In the genomic region with DNA sequence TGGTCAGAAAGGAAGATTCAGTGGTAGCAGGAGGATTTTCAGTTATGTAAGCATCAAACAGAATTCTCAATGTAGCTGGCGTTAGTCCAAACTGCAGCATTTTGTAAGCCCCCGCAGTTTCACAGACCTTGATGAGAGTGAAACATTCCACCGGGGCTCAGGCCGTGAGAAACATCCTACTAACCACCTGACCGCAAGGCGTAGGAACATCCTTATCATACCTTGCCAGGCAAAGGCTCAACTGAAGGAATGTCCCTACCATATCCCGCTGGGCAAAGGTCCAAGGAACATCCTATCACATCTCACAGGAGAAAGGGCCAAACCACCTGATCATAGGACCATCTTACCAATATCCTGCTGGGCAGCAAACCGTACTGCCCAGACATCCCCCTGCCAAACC, we compare ENCODE assay signal across 25 cellular contexts.
"Had no signal": no experiment of that assay in that cellular context is flagged by ENCODE, and none has a peak within 500 bp of the region (broad histone marks: within the 10 kb centered on the region; RNA-seq: fewer than 3 reads in every experiment).

No MANE protein-coding gene starts in this region.

- H3K27ac ChIP-seq: breast epithelium, cardiac muscle cell, colonic mucosa had no signal

- H3K4me1 ChIP-seq: breast epithelium, colonic mucosa had no signal

- FAIRE-seq: frontal cortex had no signal

- H3K27me3 ChIP-seq: ascending aorta, breast epithelium, cardiac muscle cell, colonic mucosa had no signal

- H3K36me3 ChIP-seq: ascending aorta, breast epithelium, cardiac muscle cell, colonic mucosa had no signal

- H3K9me3 ChIP-seq: ascending aorta, colonic mucosa had no signal

- DNase-seq: activated CD4-positive, alpha-beta memory T cell treated with anti-CD3 and anti-CD28 coated beads, Interleukin-2, amount 10 ng/mL, durations not matched to agents 7 days and 5 days; activated CD4-positive, alpha-beta T cell treated with anti-CD3 and anti-CD28 coated beads for 1 hour; activated CD4-positive, alpha-beta T cell treated with anti-CD3 and anti-CD28 coated beads for 4 hours; activated CD4-positive, alpha-beta T cell treated with anti-CD3 and anti-CD28 coated beads, Interleukin-2, amount 10 ng/mL, durations not matched to agents 7 days and 5 days; activated CD4-positive, alpha-beta T cell treated with anti-CD3 and anti-CD28 coated beads, Interleukin-2, amount 50 U/mL, for 4 hours; activated CD4-positive, CD25-positive, alpha-beta regulatory T cell; activated CD8-positive, alpha-beta memory T cell treated with anti-CD3 and anti-CD28 coated beads, Interleukin-2, amount 50 U/mL, for 48 hours; activated gamma-delta T cell; activated naive CD4-positive, alpha-beta T cell; activated naive CD4-positive, alpha-beta T cell treated with anti-CD3 and anti-CD28 coated beads, Interleukin-2, amount 10 ng/mL, durations not matched to agents 7 days and 5 days; activated naive CD8-positive, alpha-beta T cell treated with anti-CD3 and anti-CD28 coated beads, Interleukin-2, amount 10 ng/mL, durations not matched to agents 7 days and 5 days; activated T-cell treated with anti-CD3 and anti-CD28 coated beads for 4 hours; activated T-cell treated with anti-CD3 and anti-CD28 coated beads, Interleukin-2, amount 50 U/mL, for 24 hours; activated T-cell treated with anti-CD3 and anti-CD28 coated beads, Interleukin-2, amount 50 U/mL, for 72 hours; central memory CD4-positive, alpha-beta T cell; cerebellar nuclear complex; colonic mucosa; effector CD8-positive, alpha-beta T cell; foreskin fibroblast; head of caudate nucleus; T-helper 2 cell had no signal

- H3K4me3 ChIP-seq: ascending aorta, breast epithelium, cardiac muscle cell, colonic mucosa had no signal
